In the genomic region with DNA sequence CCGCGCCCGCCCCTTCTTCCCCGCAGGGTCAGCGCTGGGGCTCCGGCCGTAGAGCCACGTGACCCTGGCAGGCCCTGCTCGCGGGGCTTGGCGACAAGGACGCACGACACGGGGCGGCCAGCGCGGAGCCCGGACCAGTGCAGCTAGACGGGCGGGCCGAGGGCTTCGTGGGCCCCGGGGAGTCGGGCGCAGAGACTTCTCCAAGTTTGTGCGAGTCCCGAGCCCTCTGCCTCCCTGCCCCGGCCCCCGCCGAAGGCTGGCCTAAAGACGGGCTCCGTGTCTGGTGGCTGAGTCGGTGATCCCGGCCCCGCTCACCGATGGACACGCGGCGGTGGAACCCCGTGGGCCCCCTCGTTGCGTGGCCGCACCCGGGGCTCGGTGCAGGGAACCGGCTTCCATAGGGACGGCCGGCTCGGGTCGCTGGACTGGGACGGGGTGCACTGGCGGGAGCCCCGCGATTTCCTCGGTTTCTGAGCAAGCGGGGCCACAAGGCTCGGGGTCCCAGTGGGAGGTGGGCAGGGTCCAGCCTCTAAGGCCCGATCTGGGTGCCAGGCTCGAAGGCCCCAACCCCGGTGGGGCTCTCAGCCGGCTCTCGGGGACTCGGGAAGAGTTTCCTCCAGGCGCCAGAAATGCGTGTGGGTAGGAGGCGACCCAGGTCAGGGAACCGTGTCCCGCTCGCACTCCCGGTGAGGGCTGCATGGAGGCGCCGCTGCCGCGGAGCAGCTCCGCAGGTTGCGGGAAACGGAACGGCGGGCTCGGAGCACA, we compare ENCODE assay signal across 11 cellular contexts. TPM values are rescaled to one million over a fixed set of nuclear protein-coding genes. Genes with fewer than 3 reads are reported as not detected.
DNase-seq lines count a peak whose midpoint lies in the region; ATAC-seq and TF ChIP-seq lines count a peak whose summit lies in the region.
"Had no signal": no experiment of that assay in that cellular context is flagged by ENCODE, and none has a peak within 500 bp of the region (broad histone marks: within the 10 kb centered on the region; RNA-seq: fewer than 3 reads in every experiment).

No MANE protein-coding gene starts in this region.

- POLR2A ChIA-PET in SK-N-SH (lab: Yijun Ruan, JAX): no interaction called here

- no peak overlapping the region for H3K4me2 ChIP-seq in SK-N-SH

- TF ChIP-seq CTCF in SK-N-SH (IDR thresholded peaks at IDR 0.05): no peak

- no peak overlapping the region for H3K9ac ChIP-seq in SK-N-SH

- H4K20me1 ChIP-seq in SK-N-SH (ENCODE audit: insufficient read depth): no peaks in the 10 kb centered on the region

- H3K4me1 ChIP-seq in SK-N-SH (ENCODE audit: control insufficient read depth in 1 of 2, insufficient read depth in 2 of 2, low read depth in 1 of 2, low read length in 1 of 2): no peaks in the 10 kb centered on the region; a peak in 1 of 4 replicates

- no peaks in the 10 kb centered on the region for H3K9me2 ChIP-seq in SK-N-SH

- H3K79me2 ChIP-seq in SK-N-SH (ENCODE audit: insufficient read depth): no peaks in the 10 kb centered on the region

- H3K36me3 ChIP-seq in H7 (replicated peaks; ENCODE audit: control insufficient read depth, insufficient read depth, low read length): no peaks in the 10 kb centered on the region
- H3K36me3 ChIP-seq in SK-N-SH (replicated peaks in 1 of 2; ENCODE audit: control insufficient read depth in 1 of 2, insufficient read depth in 2 of 2, low read length in 1 of 2): no peaks in the 10 kb centered on the region

- 12% methylated on average over 13 of the region's 80 CpGs for whole genome bisulfite sequencing in SK-N-SH (ENCODE audit: low lambda C conversion rate)

- TF ChIP-seq EP300 in SK-N-SH (IDR thresholded peaks at IDR 0.05; ENCODE audit: borderline replicate concordance in 1 of 2, low read depth in 1 of 2, low read length in 1 of 2): no peak

- DNase-seq in H7 (no peak), SK-N-SH (peak; percentile 82), left ventricle myocardium superior (peak; percentile 80), retina (peak; percentile 72), NCI-H1436 treated with DMSO at 0.1 percent for 48 hours (lab: John Stamatoyannopoulos, UW) (no peak), NCI-H2107 (lab: John Stamatoyannopoulos, UW) (no peak)

- peak; percentile 84 for ATAC-seq in left ventricle myocardium superior
- no peak for ATAC-seq in HG02981 (IDR thresholded peaks at IDR 0.05; ENCODE audit: unreplicated experiment)
- no peak for ATAC-seq in HG02852 (IDR thresholded peaks at IDR 0.05; ENCODE audit: unreplicated experiment)

- intact Hi-C loops in left ventricle myocardium superior (cut with micrococcal nuclease): no loop called here

- no peaks in the 10 kb centered on the region for H3F3A ChIP-seq in SK-N-SH (replicated peaks; ENCODE audit: insufficient read depth)

- CTCF ChIA-PET in SK-N-SH (lab: Yijun Ruan, JAX): interaction anchor here (1.3 to 1.8 kb wide), 2 partner anchors 18 to 66 kb away, joined by 3 to 7 read pairs; no protein-coding TSS in a partner anchor

- no peaks in the 10 kb centered on the region for H3K9me3 ChIP-seq in SK-N-SH

- no peak overlapping the region for H3K27ac ChIP-seq in SK-N-SH (ENCODE audit: low read depth in 2 of 2, low read length in 1 of 2)

- no peak for TF ChIP-seq RAD21 in SK-N-SH (IDR thresholded peaks at IDR 0.05; ENCODE audit: low read length)

- H2AFZ ChIP-seq in SK-N-SH (ENCODE audit: low read depth): no peak overlapping the region

- peaks cover 62% of the 10 kb centered on the region for H3K27me3 ChIP-seq in H7 (ENCODE audit: control insufficient read depth, insufficient read depth, low read length)
- H3K27me3 ChIP-seq in SK-N-SH (ENCODE audit: insufficient read depth): peaks cover 59% of the 10 kb centered on the region

- H3K4me3 ChIP-seq in H7 (ENCODE audit: insufficient read depth, low read depth, low read length) (peak overlapping the region; percentile 46), SK-N-SH (ENCODE audit: low read depth in 2 of 2, low read length in 1 of 2) (no peak overlapping the region)

TF ChIP-seq in SK-N-SH, 30 proteins besides CTCF, POLR2A, EP300 and RAD21:
- TF ChIP-seq, protein P1, sequence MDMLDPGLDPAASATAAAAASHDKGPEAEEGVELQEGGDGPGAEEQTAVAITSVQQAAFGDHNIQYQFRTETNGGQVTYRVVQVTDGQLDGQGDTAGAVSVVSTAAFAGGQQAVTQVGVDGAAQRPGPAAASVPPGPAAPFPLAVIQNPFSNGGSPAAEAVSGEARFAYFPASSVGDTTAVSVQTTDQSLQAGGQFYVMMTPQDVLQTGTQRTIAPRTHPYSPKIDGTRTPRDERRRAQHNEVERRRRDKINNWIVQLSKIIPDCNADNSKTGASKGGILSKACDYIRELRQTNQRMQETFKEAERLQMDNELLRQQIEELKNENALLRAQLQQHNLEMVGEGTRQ (IDR thresholded peaks at IDR 0.05; ENCODE audit: borderline replicate concordance, low read depth, low read length): no peak
- TF ChIP-seq, protein P2, sequence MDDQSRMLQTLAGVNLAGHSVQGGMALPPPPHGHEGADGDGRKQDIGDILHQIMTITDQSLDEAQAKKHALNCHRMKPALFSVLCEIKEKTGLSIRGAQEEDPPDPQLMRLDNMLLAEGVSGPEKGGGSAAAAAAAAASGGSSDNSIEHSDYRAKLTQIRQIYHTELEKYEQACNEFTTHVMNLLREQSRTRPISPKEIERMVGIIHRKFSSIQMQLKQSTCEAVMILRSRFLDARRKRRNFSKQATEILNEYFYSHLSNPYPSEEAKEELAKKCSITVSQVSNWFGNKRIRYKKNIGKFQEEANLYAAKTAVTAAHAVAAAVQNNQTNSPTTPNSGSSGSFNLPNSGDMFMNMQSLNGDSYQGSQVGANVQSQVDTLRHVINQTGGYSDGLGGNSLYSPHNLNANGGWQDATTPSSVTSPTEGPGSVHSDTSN (IDR thresholded peaks at IDR 0.05): no peak
- no peak for TF ChIP-seq NFIC (IDR thresholded peaks at IDR 0.05; ENCODE audit: borderline replicate concordance)
- TF ChIP-seq, protein P3, sequence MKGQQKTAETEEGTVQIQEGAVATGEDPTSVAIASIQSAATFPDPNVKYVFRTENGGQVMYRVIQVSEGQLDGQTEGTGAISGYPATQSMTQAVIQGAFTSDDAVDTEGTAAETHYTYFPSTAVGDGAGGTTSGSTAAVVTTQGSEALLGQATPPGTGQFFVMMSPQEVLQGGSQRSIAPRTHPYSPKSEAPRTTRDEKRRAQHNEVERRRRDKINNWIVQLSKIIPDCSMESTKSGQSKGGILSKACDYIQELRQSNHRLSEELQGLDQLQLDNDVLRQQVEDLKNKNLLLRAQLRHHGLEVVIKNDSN (IDR thresholded peaks at IDR 0.05; ENCODE audit: borderline replicate concordance, low read depth): peak; percentile 51; the same call in 1 of the 2 replicates
- no peak for TF ChIP-seq MXI1 (IDR thresholded peaks at IDR 0.05; ENCODE audit: low read depth, low read length)
- no peak for TF ChIP-seq POLR2AphosphoS5 (IDR thresholded peaks at IDR 0.05; ENCODE audit: low read depth, low read length)
- TF ChIP-seq EZH2phosphoT487 (IDR thresholded peaks at IDR 0.05; ENCODE audit: borderline replicate concordance, low read depth): peak; percentile 49; the same call in 1 of the 2 replicates
- no peak for TF ChIP-seq SMC3 (IDR thresholded peaks at IDR 0.05; ENCODE audit: low read depth, low read length)
TF ChIP-seq in SK-N-SH: peak in this region for 2.

RNA-seq across cellular contexts. Expression of a gene that starts 0.5 kb away (rescaled TPM):
- total RNA-seq in H7 (2014; rRNA removed; shearing (Covaris generic)): 0.55 and 1.5 TPM in 2 replicates
- polyA plus RNA-seq in SK-N-SH (2012; rRNA removed): not detected in 2 replicates
- not detected in 2 replicates for polyA plus RNA-seq in SK-N-SH (2012; cell fraction: cytosol; rRNA removed)
- polyA plus RNA-seq in SK-N-SH (2012; cell fraction: nucleus; rRNA removed): not detected in 2 replicates
- total RNA-seq in left ventricle myocardium superior: 18.1 TPM
- total RNA-seq: activated CD8-positive, alpha-beta memory T cell treated with anti-CD3 and anti-CD28 coated beads for 36 hours; M059J; osteoblast had no signal

RNA-seq across cellular contexts. Expression of a gene that starts 48.9 kb away (rescaled TPM):
- not detected in 2 replicates for total RNA-seq in H7 (2014; rRNA removed; shearing (Covaris generic))
- not detected in 2 replicates for polyA plus RNA-seq in SK-N-SH (2012; rRNA removed)
- 0.01 TPM in 1 of 2 replicates, not detected in the other for polyA plus RNA-seq in SK-N-SH (2012; cell fraction: cytosol; rRNA removed)
- not detected in 2 replicates for polyA plus RNA-seq in SK-N-SH (2012; cell fraction: nucleus; rRNA removed)
- total RNA-seq in left ventricle myocardium superior: not detected
- total RNA-seq: activated CD8-positive, alpha-beta memory T cell treated with anti-CD3 and anti-CD28 coated beads for 36 hours; M059J; osteoblast had no signal

Comparison
In these comparisons a context has a peak if more than half of its experiments do, and no peak if none do; other contexts are left out.
1. DNase-seq: peak in SK-N-SH (single experiment), left ventricle myocardium superior (single experiment) and retina (single experiment); none in H7 (single experiment), NCI-H1436 treated with DMSO at 0.1 percent for 48 hours (single experiment) and NCI-H2107 (single experiment).